ENCODE assay signal across 2 cellular contexts in genomic region chr10:23291551-23292334, GRCh38.
TF ChIP-seq lines count a peak whose summit lies in the region.

No MANE protein-coding gene starts in this region.

TF ChIP-seq in HCT116, 20 proteins besides CTCF, POLR2A, EP300 and RAD21 (continued from another document):
- TF ChIP-seq REST (IDR thresholded peaks at IDR 0.05; ENCODE audit: low read depth) (no peak), FOSL1 (IDR thresholded peaks at IDR 0.05; ENCODE audit: low read depth) (no peak), MAX (IDR thresholded peaks at IDR 0.05) (no peak), EZH2 (IDR thresholded peaks at IDR 0.05) (no peak), SRF (IDR thresholded peaks at IDR 0.05; ENCODE audit: low read depth) (no peak), EGR1 (IDR thresholded peaks at IDR 0.05; ENCODE audit: low read depth) (no peak), CBX3 (IDR thresholded peaks at IDR 0.05; ENCODE audit: low read depth) (no peak), ELF1 (IDR thresholded peaks at IDR 0.05; ENCODE audit: borderline replicate concordance, low read depth) (no peak), CEBPB (IDR thresholded peaks at IDR 0.05; ENCODE audit: low read depth) (no peak), ZBTB33 (IDR thresholded peaks at IDR 0.05; ENCODE audit: extremely low read depth, insufficient replicate concordance, low read length) (no peak), ATF3 (IDR thresholded peaks at IDR 0.05) (no peak), SIN3A (IDR thresholded peaks at IDR 0.05; ENCODE audit: low read depth) (no peak)

TF ChIP-seq in K562, 482 proteins besides CTCF, POLR2A, EP300 and RAD21 (continued from another document):
- TF ChIP-seq MYC (IDR thresholded peaks at IDR 0.05; ENCODE audit: low read depth, low read length) (peak; percentile 8; the same call in 1 of the 2 replicates), MYC (CRISPR knock-in tag; IDR thresholded peaks at IDR 0.05; ENCODE audit: borderline replicate concordance, low read depth) (no peak), ZNF143 (CRISPR knock-in tag; IDR thresholded peaks at IDR 0.05) (no peak), PKNOX1 (IDR thresholded peaks at IDR 0.05) (no peak), CEBPB (tag; IDR thresholded peaks at IDR 0.05) (peak; percentile 72)
